10 cellular contexts compared by ENCODE assay signal in genomic region chr5:172178301-172179031, GRCh38. TPM values are rescaled to one million over a fixed set of nuclear protein-coding genes. Genes with fewer than 3 reads are reported as not detected.
DNase-seq lines count a peak whose midpoint lies in the region; ATAC-seq and TF ChIP-seq lines count a peak whose summit lies in the region.
"Had no signal": no experiment of that assay in that cellular context is flagged by ENCODE, and none has a peak within 500 bp of the region (broad histone marks: within the 10 kb centered on the region; RNA-seq: fewer than 3 reads in every experiment).

No MANE protein-coding gene starts in this region.

- no peak overlapping the region for H2BK15ac ChIP-seq in H9 (ENCODE audit: low read depth, low read length)

- H3K4me2 ChIP-seq in H9 (ENCODE audit: insufficient read depth, insufficient read length, low read length), result no peak overlapping the region

- H3T11ph ChIP-seq in H9 (ENCODE audit: low read length), result no peak overlapping the region

- H2AFZ ChIP-seq in H9 (ENCODE audit: low read length), result no peak overlapping the region

- peaks cover 2% of the 10 kb centered on the region; the same call in 1 of the 2 replicates for H3K79me2 ChIP-seq in H9 (ENCODE audit: insufficient read depth, low read length)

- H2BK120ac ChIP-seq in H9 (ENCODE audit: low read depth, low read length, poor library complexity, severe bottlenecking), result no peak overlapping the region

- no peaks in the 10 kb centered on the region for H3K23me2 ChIP-seq in H9 (ENCODE audit: insufficient read length, low read depth, low read length, poor library complexity, severe bottlenecking)

- peak; percentile 3 for ATAC-seq in activated CD8-positive, alpha-beta memory T cell treated with anti-CD3 and anti-CD28 coated beads, Interleukin-2, amount 10 ng/mL, durations not matched to agents 7 days and 5 days
- ATAC-seq in left lung, result no peak

- no peak overlapping the region for H3K9ac ChIP-seq in H9 (ENCODE audit: extremely low read depth, insufficient read length, low read length)

- TF ChIP-seq CTCF in left lung (IDR thresholded peaks at IDR 0.05) (no peak), type B pancreatic cell (conservative IDR thresholded peaks at IDR 0.05) (no peak), H9 (conservative IDR thresholded peaks at IDR 0.05) (no peak), BE2C (IDR thresholded peaks at IDR 0.05; ENCODE audit: low read depth, low read length) (no peak)

- peaks cover 8 to 100% of the 10 kb centered on the region in 2 donors for H3K4me1 ChIP-seq in left lung
- peaks cover 10% of the 10 kb centered on the region; the same call in 1 of the 2 replicates for H3K4me1 ChIP-seq in H9 (ENCODE audit: insufficient read depth, low read length)
- no peaks in the 10 kb centered on the region for H3K4me1 ChIP-seq in BE2C

- H3K4ac ChIP-seq in H9 (ENCODE audit: low read depth, low read length), result no peak overlapping the region

- H3K23ac ChIP-seq in H9 (ENCODE audit: insufficient read length, low read depth, low read length), result no peak overlapping the region

- H3K27ac ChIP-seq in left lung (peak overlapping the region; percentile 50 to 94), H9 (ENCODE audit: insufficient read length, low read depth, low read length) (no peak overlapping the region)
- H3K27ac ChIP-seq: tibial artery had no signal

- H4K20me1 ChIP-seq in H9 (ENCODE audit: control insufficient read depth, insufficient read depth, insufficient read length), result peaks cover 2% of the 10 kb centered on the region

- H3K27me3 Mint-ChIP-seq in activated CD8-positive, alpha-beta memory T cell treated with anti-CD3 and anti-CD28 coated beads, Interleukin-2, amount 10 ng/mL, durations not matched to agents 7 days and 5 days, result no peaks in the 10 kb centered on the region
- H3K27me3 Mint-ChIP-seq in type B pancreatic cell, result no peaks in the 10 kb centered on the region
- H3K27me3 Mint-ChIP-seq in H9 (ENCODE audit: low read depth), result no peaks in the 10 kb centered on the region; the same call in 1 of the 2 replicates

- H4K5ac ChIP-seq in H9 (ENCODE audit: insufficient read length, low read depth, low read length), result no peak overlapping the region

- peak overlapping the region; percentile 98 for H3K27ac Mint-ChIP-seq in activated CD8-positive, alpha-beta memory T cell treated with anti-CD3 and anti-CD28 coated beads, Interleukin-2, amount 10 ng/mL, durations not matched to agents 7 days and 5 days
- H3K27ac Mint-ChIP-seq in type B pancreatic cell (peak overlapping the region; percentile 73), H9 (peak overlapping the region in 1 of 3 experiments; percentile 26; a peak in 1 of 7 replicates)

- H3K4me1 Mint-ChIP-seq in activated CD8-positive, alpha-beta memory T cell treated with anti-CD3 and anti-CD28 coated beads, Interleukin-2, amount 10 ng/mL, durations not matched to agents 7 days and 5 days, result peaks cover 87% of the 10 kb centered on the region
- H3K4me1 Mint-ChIP-seq in type B pancreatic cell (ENCODE audit: unreplicated experiment) (peaks cover 22% of the 10 kb centered on the region), H9 (peaks cover 40 to 43% of the 10 kb centered on the region in 2 experiments)

- no CpG with 5 or more reads among the region's 20 CpGs for WGBS in H9 (ENCODE audit: extremely low coverage, insufficient read length, low lambda C conversion rate)

- DNase-seq in stimulated activated CD4-positive, alpha-beta T cell treated with anti-CD3 and anti-CD28 coated beads, Interleukin-1b, Interleukin-23, amount 100 ng/mL, for 48 hours, result peak; percentile 50
- no peak for DNase-seq in stimulated activated CD4-positive, alpha-beta T cell treated with anti-CD3 and anti-CD28 coated beads, Interleukin-4, amount 100 ng/mL, for 1 hour
- DNase-seq in activated CD8-positive, alpha-beta memory T cell treated with anti-CD3 and anti-CD28 coated beads, Interleukin-2, amount 10 ng/mL, durations not matched to agents 7 days and 5 days, result peak; percentile 70
- DNase-seq in left lung, result no peak
- no peak for DNase-seq in type B pancreatic cell (ENCODE audit: extremely low spot score, unreplicated experiment)
- no peak for DNase-seq in EL
- DNase-seq in H9, result no peak
- no peak for DNase-seq in BE2C
- DNase-seq: NCI-H1417, tibial artery had no signal

- CTCF ChIA-PET in activated CD8-positive, alpha-beta memory T cell treated with anti-CD3 and anti-CD28 coated beads, Interleukin-2, amount 10 ng/mL, durations not matched to agents 7 days and 5 days (lab: Charles Lee), result interaction anchor here (1.4 to 11.1 kb wide), 3 partner anchors 9 to 67 kb away, joined by 3 to 184 read pairs (median 13); partner anchors contain the start of gene STK10

- H4K8ac ChIP-seq in H9 (replicated peaks; ENCODE audit: insufficient read length, low read depth, low read length), result no peak overlapping the region

- H3K27me3 ChIP-seq in left lung (no peaks in the 10 kb centered on the region), H9 (ENCODE audit: insufficient read depth, low read length) (no peaks in the 10 kb centered on the region), BE2C (no peaks in the 10 kb centered on the region)
- H3K27me3 ChIP-seq: tibial artery had no signal

- no peak overlapping the region for H2AK5ac ChIP-seq in H9 (ENCODE audit: insufficient read length, low read length)

- H3K4me3 Mint-ChIP-seq in activated CD8-positive, alpha-beta memory T cell treated with anti-CD3 and anti-CD28 coated beads, Interleukin-2, amount 10 ng/mL, durations not matched to agents 7 days and 5 days, result peak overlapping the region; percentile 78
- H3K4me3 Mint-ChIP-seq in type B pancreatic cell (no peak overlapping the region), H9 (no peak overlapping the region)

- no peak overlapping the region for H2BK12ac ChIP-seq in H9 (ENCODE audit: insufficient read length, low read depth, low read length)

- no peak overlapping the region for H4K91ac ChIP-seq in H9 (ENCODE audit: insufficient read length, low read depth, low read length)

- H2BK5ac ChIP-seq in H9 (ENCODE audit: insufficient read length, low read length), result no peak overlapping the region

- no peaks in the 10 kb centered on the region for H3K79me1 ChIP-seq in H9 (ENCODE audit: insufficient read depth, low read depth, low read length, poor library complexity, severe bottlenecking)

- peak overlapping the region in 1 of 2 donors; percentile 19 for H3K4me3 ChIP-seq in left lung
- H3K4me3 ChIP-seq in BE2C (ENCODE audit: low read depth, low read length), result no peak overlapping the region
- H3K4me3 ChIP-seq: tibial artery had no signal

- no peak overlapping the region for H3K18ac ChIP-seq in H9 (ENCODE audit: insufficient read length, low read depth, low read length)

- no peaks in the 10 kb centered on the region for H3K9me3 Mint-ChIP-seq in activated CD8-positive, alpha-beta memory T cell treated with anti-CD3 and anti-CD28 coated beads, Interleukin-2, amount 10 ng/mL, durations not matched to agents 7 days and 5 days (ENCODE audit: low read depth)
- H3K9me3 Mint-ChIP-seq in type B pancreatic cell, result no peaks in the 10 kb centered on the region
- no peaks in the 10 kb centered on the region for H3K9me3 Mint-ChIP-seq in H9

- H3K14ac ChIP-seq in H9 (ENCODE audit: insufficient read depth, low read length), result no peak overlapping the region

- H3K36me3 ChIP-seq in left lung (peaks cover 0 to 7% of the 10 kb centered on the region in 2 donors), BE2C (no peaks in the 10 kb centered on the region)
- H3K36me3 ChIP-seq: tibial artery had no signal

- H3K36me3 Mint-ChIP-seq in activated CD8-positive, alpha-beta memory T cell treated with anti-CD3 and anti-CD28 coated beads, Interleukin-2, amount 10 ng/mL, durations not matched to agents 7 days and 5 days, result peaks cover 61% of the 10 kb centered on the region
- H3K36me3 Mint-ChIP-seq in type B pancreatic cell (peaks cover 4% of the 10 kb centered on the region), H9 (ENCODE audit: insufficient read depth in 1 of 3, low read depth in 3 of 3) (peaks cover 0 to 4% (median 3%) of the 10 kb centered on the region in 3 experiments; a peak in 5 of 7 replicates)

- H3K9me3 ChIP-seq in left lung (no peaks in the 10 kb centered on the region), H9 (ENCODE audit: control insufficient read depth, low read depth, low read length) (no peaks in the 10 kb centered on the region), BE2C (no peaks in the 10 kb centered on the region)
- H3K9me3 ChIP-seq: tibial artery had no signal

- intact Hi-C loops in left lung (cut with DNase I), result no loop called here

- H3K56ac ChIP-seq in H9 (ENCODE audit: insufficient read length, low read depth, low read length), result no peak overlapping the region

- no peak overlapping the region for H2BK20ac ChIP-seq in H9 (ENCODE audit: low read depth, low read length, poor library complexity, severe bottlenecking)

RNA-seq across cellular contexts. Expression of gene STK10, which starts 9.6 kb away (rescaled TPM):
- total RNA-seq in activated CD8-positive, alpha-beta memory T cell treated with anti-CD3 and anti-CD28 coated beads, Interleukin-2, amount 10 ng/mL, durations not matched to agents 7 days and 5 days, result 100 to 1,000 TPM; 223 to 327 TPM
- total RNA-seq in left lung (10 to 100 TPM; 33.6 to 83.2 TPM), type B pancreatic cell (ENCODE audit: low replicate concordance) (15.2 and 25.0 TPM in 2 replicates), H9 (2021) (14.6 and 16.3 TPM in 2 replicates)
- 16.7 TPM for polyA plus RNA-seq in BE2C (2012; ENCODE audit: insufficient read depth, insufficient read length, low read depth)

RNA-seq across cellular contexts. Expression of gene EFCAB9, which starts 15.5 kb away (rescaled TPM):
- total RNA-seq in activated CD8-positive, alpha-beta memory T cell treated with anti-CD3 and anti-CD28 coated beads, Interleukin-2, amount 10 ng/mL, durations not matched to agents 7 days and 5 days, result not detected
- total RNA-seq in left lung, result not detected
- total RNA-seq in type B pancreatic cell (ENCODE audit: low replicate concordance), result not detected in 2 replicates
- not detected in 2 replicates for total RNA-seq in H9 (2021)
- not detected for polyA plus RNA-seq in BE2C (2012; ENCODE audit: insufficient read depth, insufficient read length, low read depth)

Comparison
In these comparisons a context has a peak if more than half of its experiments do, and no peak if none do; other contexts are left out.
1. DNase-seq: peak in stimulated activated CD4-positive, alpha-beta T cell treated with anti-CD3 and anti-CD28 coated beads, Interleukin-1b, Interleukin-23, amount 100 ng/mL, for 48 hours (single experiment) and activated CD8-positive, alpha-beta memory T cell treated with anti-CD3 and anti-CD28 coated beads, Interleukin-2, amount 10 ng/mL, durations not matched to agents 7 days and 5 days (single experiment); none in stimulated activated CD4-positive, alpha-beta T cell treated with anti-CD3 and anti-CD28 coated beads, Interleukin-4, amount 100 ng/mL, for 1 hour (single experiment), left lung (0 of 2), type B pancreatic cell (single experiment), EL (single experiment), H9 (single experiment) and BE2C (single experiment).